ENCODE assay signal across 1 cellular context in the genomic region with DNA sequence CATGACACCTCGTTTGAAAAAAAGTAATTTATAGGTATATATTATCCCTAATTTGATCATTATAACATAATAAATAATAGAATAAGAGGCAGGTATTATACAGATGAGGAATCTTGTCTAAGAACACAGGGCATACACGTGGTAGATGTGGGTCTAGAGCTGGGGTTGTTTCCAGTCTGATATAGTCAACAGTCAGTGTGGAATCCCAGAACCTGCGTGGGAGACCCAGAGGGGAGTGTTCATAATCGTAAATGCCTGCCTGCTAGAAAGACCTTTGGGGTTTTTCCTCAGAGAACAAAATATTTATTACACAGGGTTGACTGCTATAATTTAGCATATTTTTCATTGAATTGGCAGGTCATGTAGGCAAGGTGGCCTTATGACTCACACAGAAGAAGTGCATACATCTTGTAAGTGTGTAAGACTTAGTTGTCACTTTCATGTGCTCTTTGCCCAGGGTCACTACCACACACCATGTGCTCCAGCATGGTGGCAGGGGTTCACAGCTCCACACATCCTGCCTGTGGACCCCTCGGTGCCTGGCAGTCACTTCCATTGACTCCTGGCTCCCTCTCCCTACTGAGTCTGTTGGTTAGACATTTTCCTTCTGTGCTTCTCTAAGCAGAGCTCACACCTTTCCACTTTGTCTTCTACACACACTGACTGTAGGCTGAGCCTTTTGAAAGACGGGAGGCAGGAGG.
TF ChIP-seq lines count a peak whose summit lies in the region.

No MANE protein-coding gene starts in this region.

TF ChIP-seq in WTC11, 78 proteins besides CTCF, POLR2A, EP300 and RAD21 (continued from another document):
- TF ChIP-seq, protein P1, sequence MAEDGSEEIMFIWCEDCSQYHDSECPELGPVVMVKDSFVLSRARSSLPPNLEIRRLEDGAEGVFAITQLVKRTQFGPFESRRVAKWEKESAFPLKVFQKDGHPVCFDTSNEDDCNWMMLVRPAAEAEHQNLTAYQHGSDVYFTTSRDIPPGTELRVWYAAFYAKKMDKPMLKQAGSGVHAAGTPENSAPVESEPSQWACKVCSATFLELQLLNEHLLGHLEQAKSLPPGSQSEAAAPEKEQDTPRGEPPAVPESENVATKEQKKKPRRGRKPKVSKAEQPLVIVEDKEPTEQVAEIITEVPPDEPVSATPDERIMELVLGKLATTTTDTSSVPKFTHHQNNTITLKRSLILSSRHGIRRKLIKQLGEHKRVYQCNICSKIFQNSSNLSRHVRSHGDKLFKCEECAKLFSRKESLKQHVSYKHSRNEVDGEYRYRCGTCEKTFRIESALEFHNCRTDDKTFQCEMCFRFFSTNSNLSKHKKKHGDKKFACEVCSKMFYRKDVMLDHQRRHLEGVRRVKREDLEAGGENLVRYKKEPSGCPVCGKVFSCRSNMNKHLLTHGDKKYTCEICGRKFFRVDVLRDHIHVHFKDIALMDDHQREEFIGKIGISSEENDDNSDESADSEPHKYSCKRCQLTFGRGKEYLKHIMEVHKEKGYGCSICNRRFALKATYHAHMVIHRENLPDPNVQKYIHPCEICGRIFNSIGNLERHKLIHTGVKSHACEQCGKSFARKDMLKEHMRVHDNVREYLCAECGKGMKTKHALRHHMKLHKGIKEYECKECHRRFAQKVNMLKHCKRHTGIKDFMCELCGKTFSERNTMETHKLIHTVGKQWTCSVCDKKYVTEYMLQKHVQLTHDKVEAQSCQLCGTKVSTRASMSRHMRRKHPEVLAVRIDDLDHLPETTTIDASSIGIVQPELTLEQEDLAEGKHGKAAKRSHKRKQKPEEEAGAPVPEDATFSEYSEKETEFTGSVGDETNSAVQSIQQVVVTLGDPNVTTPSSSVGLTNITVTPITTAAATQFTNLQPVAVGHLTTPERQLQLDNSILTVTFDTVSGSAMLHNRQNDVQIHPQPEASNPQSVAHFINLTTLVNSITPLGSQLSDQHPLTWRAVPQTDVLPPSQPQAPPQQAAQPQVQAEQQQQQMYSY (CRISPR knock-in tag; IDR thresholded peaks at IDR 0.05), result no peak
- TF ChIP-seq ZNF423 (CRISPR knock-in tag; IDR thresholded peaks at IDR 0.05), result no peak
- TF ChIP-seq PRRX2 (CRISPR knock-in tag; IDR thresholded peaks at IDR 0.05), result no peak
- TF ChIP-seq SMAD4 (CRISPR knock-in tag; IDR thresholded peaks at IDR 0.05), result no peak
- no peak for TF ChIP-seq JAZF1 (CRISPR knock-in tag; IDR thresholded peaks at IDR 0.05)
- no peak for TF ChIP-seq ZNF416 (CRISPR knock-in tag; IDR thresholded peaks at IDR 0.05)
- no peak for TF ChIP-seq FOXK1 (CRISPR knock-in tag; IDR thresholded peaks at IDR 0.05)
- TF ChIP-seq, protein P2, sequence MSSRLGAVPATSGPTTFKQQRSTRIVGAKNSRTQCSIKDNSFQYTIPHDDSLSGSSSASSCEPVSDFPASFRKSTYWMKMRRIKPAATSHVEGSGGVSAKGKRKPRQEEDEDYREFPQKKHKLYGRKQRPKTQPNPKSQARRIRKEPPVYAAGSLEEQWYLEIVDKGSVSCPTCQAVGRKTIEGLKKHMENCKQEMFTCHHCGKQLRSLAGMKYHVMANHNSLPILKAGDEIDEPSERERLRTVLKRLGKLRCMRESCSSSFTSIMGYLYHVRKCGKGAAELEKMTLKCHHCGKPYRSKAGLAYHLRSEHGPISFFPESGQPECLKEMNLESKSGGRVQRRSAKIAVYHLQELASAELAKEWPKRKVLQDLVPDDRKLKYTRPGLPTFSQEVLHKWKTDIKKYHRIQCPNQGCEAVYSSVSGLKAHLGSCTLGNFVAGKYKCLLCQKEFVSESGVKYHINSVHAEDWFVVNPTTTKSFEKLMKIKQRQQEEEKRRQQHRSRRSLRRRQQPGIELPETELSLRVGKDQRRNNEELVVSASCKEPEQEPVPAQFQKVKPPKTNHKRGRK (CRISPR knock-in tag; IDR thresholded peaks at IDR 0.05; ENCODE audit: borderline replicate concordance), result no peak
- TF ChIP-seq, protein P3, sequence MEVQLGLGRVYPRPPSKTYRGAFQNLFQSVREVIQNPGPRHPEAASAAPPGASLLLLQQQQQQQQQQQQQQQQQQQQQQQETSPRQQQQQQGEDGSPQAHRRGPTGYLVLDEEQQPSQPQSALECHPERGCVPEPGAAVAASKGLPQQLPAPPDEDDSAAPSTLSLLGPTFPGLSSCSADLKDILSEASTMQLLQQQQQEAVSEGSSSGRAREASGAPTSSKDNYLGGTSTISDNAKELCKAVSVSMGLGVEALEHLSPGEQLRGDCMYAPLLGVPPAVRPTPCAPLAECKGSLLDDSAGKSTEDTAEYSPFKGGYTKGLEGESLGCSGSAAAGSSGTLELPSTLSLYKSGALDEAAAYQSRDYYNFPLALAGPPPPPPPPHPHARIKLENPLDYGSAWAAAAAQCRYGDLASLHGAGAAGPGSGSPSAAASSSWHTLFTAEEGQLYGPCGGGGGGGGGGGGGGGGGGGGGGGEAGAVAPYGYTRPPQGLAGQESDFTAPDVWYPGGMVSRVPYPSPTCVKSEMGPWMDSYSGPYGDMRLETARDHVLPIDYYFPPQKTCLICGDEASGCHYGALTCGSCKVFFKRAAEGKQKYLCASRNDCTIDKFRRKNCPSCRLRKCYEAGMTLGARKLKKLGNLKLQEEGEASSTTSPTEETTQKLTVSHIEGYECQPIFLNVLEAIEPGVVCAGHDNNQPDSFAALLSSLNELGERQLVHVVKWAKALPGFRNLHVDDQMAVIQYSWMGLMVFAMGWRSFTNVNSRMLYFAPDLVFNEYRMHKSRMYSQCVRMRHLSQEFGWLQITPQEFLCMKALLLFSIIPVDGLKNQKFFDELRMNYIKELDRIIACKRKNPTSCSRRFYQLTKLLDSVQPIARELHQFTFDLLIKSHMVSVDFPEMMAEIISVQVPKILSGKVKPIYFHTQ (CRISPR knock-in tag; IDR thresholded peaks at IDR 0.05), result no peak
- TF ChIP-seq, protein P4, sequence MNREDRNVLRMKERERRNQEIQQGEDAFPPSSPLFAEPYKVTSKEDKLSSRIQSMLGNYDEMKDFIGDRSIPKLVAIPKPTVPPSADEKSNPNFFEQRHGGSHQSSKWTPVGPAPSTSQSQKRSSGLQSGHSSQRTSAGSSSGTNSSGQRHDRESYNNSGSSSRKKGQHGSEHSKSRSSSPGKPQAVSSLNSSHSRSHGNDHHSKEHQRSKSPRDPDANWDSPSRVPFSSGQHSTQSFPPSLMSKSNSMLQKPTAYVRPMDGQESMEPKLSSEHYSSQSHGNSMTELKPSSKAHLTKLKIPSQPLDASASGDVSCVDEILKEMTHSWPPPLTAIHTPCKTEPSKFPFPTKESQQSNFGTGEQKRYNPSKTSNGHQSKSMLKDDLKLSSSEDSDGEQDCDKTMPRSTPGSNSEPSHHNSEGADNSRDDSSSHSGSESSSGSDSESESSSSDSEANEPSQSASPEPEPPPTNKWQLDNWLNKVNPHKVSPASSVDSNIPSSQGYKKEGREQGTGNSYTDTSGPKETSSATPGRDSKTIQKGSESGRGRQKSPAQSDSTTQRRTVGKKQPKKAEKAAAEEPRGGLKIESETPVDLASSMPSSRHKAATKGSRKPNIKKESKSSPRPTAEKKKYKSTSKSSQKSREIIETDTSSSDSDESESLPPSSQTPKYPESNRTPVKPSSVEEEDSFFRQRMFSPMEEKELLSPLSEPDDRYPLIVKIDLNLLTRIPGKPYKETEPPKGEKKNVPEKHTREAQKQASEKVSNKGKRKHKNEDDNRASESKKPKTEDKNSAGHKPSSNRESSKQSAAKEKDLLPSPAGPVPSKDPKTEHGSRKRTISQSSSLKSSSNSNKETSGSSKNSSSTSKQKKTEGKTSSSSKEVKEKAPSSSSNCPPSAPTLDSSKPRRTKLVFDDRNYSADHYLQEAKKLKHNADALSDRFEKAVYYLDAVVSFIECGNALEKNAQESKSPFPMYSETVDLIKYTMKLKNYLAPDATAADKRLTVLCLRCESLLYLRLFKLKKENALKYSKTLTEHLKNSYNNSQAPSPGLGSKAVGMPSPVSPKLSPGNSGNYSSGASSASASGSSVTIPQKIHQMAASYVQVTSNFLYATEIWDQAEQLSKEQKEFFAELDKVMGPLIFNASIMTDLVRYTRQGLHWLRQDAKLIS (CRISPR knock-in tag; IDR thresholded peaks at IDR 0.05; ENCODE audit: borderline replicate concordance), result no peak
- TF ChIP-seq ELF4 (CRISPR knock-in tag; IDR thresholded peaks at IDR 0.05; ENCODE audit: low read depth), result no peak
